Comparison of ENCODE assay signal across 29 cellular contexts in genomic region chr5:908172-908571, GRCh38.
"Had no signal": no experiment of that assay in that cellular context is flagged by ENCODE, and none has a peak within 500 bp of the region (broad histone marks: within the 10 kb centered on the region; RNA-seq: fewer than 3 reads in every experiment).

No MANE protein-coding gene starts in this region.

- H3K27ac Mint-ChIP-seq: memory B cell; mesothelial cell of epicardium; naive B cell; natural killer cell treated with Interleukin-12 subunit alpha and Interleukin-12 subunit beta and Interleukin-15 and Interleukin-18, amount 100 ng/mL, for 72 hours; stimulated activated memory B cell treated with anti-CD40 and anti-IgM and Interleukin-4, amounts not matched to agents 10 μg/mL and 1 μg/mL and 100 μg/mL, for 72 hours had no signal

- H3K9me3 Mint-ChIP-seq: memory B cell; mesothelial cell of epicardium; naive B cell; natural killer cell treated with Interleukin-12 subunit alpha and Interleukin-12 subunit beta and Interleukin-15 and Interleukin-18, amount 100 ng/mL, for 72 hours; neural crest cell; stimulated activated memory B cell treated with anti-CD40 and anti-IgM and Interleukin-4, amounts not matched to agents 10 μg/mL and 1 μg/mL and 100 μg/mL, for 72 hours had no signal

- H3K36me3 Mint-ChIP-seq: memory B cell had no signal

- H3K9me3 ChIP-seq: gastroesophageal sphincter, heart left ventricle, left ventricle myocardium inferior, lower lobe of right lung, mucosa of descending colon, prostate gland, right atrium auricular region, sigmoid colon, thoracic aorta, tibial nerve, upper lobe of left lung had no signal

- FAIRE-seq: urothelium cell line had no signal

- H3K27ac ChIP-seq: dorsolateral prefrontal cortex, epithelial cell of prostate, gastroesophageal sphincter, heart left ventricle, hepatocyte, left ventricle myocardium inferior, lower lobe of right lung, parathyroid adenoma, prostate gland, right atrium auricular region, sigmoid colon, thoracic aorta, tibial nerve, upper lobe of left lung had no signal

- DNase-seq: cerebellar nuclear complex; dorsolateral prefrontal cortex; effector CD4-positive, alpha-beta T cell; foreskin fibroblast; heart left ventricle; left cardiac atrium; left ventricle myocardium inferior; lower lobe of right lung; mucosa of descending colon; naive B cell; sigmoid colon; stimulated activated CD4-positive, alpha-beta T cell treated with anti-CD3 and anti-CD28 coated beads, Interleukin-4, amount 100 ng/mL, for 4 hours; stimulated activated naive CD8-positive, alpha-beta T cell treated with anti-CD3 and anti-CD28 coated beads, Interleukin-15, Interleukin-2, amounts not matched to agents 100 U/mL and 50 U/mL, for 24 hours; substantia nigra had no signal

- H3K4me1 Mint-ChIP-seq: memory B cell, mesothelial cell of epicardium, naive B cell had no signal

- H3K4me1 ChIP-seq: gastroesophageal sphincter, heart left ventricle, left ventricle myocardium inferior, lower lobe of right lung, parathyroid adenoma, prostate gland, right atrium auricular region, sigmoid colon, tibial nerve, upper lobe of left lung had no signal

- H3K27me3 Mint-ChIP-seq: memory B cell; naive B cell; natural killer cell treated with Interleukin-12 subunit alpha and Interleukin-12 subunit beta and Interleukin-15 and Interleukin-18, amount 100 ng/mL, for 72 hours; stimulated activated memory B cell treated with anti-CD40 and anti-IgM and Interleukin-4, amounts not matched to agents 10 μg/mL and 1 μg/mL and 100 μg/mL, for 72 hours had no signal

- H3K36me3 ChIP-seq: gastroesophageal sphincter, left ventricle myocardium inferior, lower lobe of right lung, prostate gland, right atrium auricular region, sigmoid colon, thoracic aorta, upper lobe of left lung had no signal

- H3K27me3 ChIP-seq: dorsolateral prefrontal cortex, gastroesophageal sphincter, heart left ventricle, hepatocyte, right atrium auricular region, sigmoid colon, tibial nerve, upper lobe of left lung had no signal

- H3K4me3 ChIP-seq: dorsolateral prefrontal cortex, gastroesophageal sphincter, heart left ventricle, hepatocyte, left ventricle myocardium inferior, lower lobe of right lung, mucosa of descending colon, prostate gland, right atrium auricular region, sigmoid colon, thoracic aorta, tibial nerve, upper lobe of left lung had no signal

- H3K9ac ChIP-seq: parathyroid adenoma had no signal

- H3K4me3 Mint-ChIP-seq: memory B cell; mesothelial cell of epicardium; naive B cell; natural killer cell treated with Interleukin-12 subunit alpha and Interleukin-12 subunit beta and Interleukin-15 and Interleukin-18, amount 100 ng/mL, for 72 hours; neural crest cell; stimulated activated memory B cell treated with anti-CD40 and anti-IgM and Interleukin-4, amounts not matched to agents 10 μg/mL and 1 μg/mL and 100 μg/mL, for 72 hours had no signal
